2 cellular contexts compared by ENCODE assay signal in genomic region chr10:63723320-63723719, GRCh38.
TF ChIP-seq lines count a peak whose summit lies in the region.

No MANE protein-coding gene starts in this region.

TF ChIP-seq in SK-N-SH, 30 proteins besides CTCF, POLR2A, EP300 and RAD21 (continued from another document):
- TF ChIP-seq, protein P1, sequence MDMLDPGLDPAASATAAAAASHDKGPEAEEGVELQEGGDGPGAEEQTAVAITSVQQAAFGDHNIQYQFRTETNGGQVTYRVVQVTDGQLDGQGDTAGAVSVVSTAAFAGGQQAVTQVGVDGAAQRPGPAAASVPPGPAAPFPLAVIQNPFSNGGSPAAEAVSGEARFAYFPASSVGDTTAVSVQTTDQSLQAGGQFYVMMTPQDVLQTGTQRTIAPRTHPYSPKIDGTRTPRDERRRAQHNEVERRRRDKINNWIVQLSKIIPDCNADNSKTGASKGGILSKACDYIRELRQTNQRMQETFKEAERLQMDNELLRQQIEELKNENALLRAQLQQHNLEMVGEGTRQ (IDR thresholded peaks at IDR 0.05; ENCODE audit: borderline replicate concordance, low read depth, low read length) = no peak
- peak; percentile 30; the same call in 1 of the 2 replicates for TF ChIP-seq TCF12 (IDR thresholded peaks at IDR 0.05)
- no peak for TF ChIP-seq SIN3A (IDR thresholded peaks at IDR 0.05; ENCODE audit: borderline replicate concordance, low read depth, low read length)
- TF ChIP-seq, protein P2, sequence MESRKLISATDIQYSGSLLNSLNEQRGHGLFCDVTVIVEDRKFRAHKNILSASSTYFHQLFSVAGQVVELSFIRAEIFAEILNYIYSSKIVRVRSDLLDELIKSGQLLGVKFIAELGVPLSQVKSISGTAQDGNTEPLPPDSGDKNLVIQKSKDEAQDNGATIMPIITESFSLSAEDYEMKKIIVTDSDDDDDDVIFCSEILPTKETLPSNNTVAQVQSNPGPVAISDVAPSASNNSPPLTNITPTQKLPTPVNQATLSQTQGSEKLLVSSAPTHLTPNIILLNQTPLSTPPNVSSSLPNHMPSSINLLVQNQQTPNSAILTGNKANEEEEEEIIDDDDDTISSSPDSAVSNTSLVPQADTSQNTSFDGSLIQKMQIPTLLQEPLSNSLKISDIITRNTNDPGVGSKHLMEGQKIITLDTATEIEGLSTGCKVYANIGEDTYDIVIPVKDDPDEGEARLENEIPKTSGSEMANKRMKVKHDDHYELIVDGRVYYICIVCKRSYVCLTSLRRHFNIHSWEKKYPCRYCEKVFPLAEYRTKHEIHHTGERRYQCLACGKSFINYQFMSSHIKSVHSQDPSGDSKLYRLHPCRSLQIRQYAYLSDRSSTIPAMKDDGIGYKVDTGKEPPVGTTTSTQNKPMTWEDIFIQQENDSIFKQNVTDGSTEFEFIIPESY (IDR thresholded peaks at IDR 0.05; ENCODE audit: borderline replicate concordance, low read depth) = no peak
- TF ChIP-seq USF1 (IDR thresholded peaks at IDR 0.05; ENCODE audit: borderline replicate concordance, low read depth) = no peak
- TF ChIP-seq, protein P3, sequence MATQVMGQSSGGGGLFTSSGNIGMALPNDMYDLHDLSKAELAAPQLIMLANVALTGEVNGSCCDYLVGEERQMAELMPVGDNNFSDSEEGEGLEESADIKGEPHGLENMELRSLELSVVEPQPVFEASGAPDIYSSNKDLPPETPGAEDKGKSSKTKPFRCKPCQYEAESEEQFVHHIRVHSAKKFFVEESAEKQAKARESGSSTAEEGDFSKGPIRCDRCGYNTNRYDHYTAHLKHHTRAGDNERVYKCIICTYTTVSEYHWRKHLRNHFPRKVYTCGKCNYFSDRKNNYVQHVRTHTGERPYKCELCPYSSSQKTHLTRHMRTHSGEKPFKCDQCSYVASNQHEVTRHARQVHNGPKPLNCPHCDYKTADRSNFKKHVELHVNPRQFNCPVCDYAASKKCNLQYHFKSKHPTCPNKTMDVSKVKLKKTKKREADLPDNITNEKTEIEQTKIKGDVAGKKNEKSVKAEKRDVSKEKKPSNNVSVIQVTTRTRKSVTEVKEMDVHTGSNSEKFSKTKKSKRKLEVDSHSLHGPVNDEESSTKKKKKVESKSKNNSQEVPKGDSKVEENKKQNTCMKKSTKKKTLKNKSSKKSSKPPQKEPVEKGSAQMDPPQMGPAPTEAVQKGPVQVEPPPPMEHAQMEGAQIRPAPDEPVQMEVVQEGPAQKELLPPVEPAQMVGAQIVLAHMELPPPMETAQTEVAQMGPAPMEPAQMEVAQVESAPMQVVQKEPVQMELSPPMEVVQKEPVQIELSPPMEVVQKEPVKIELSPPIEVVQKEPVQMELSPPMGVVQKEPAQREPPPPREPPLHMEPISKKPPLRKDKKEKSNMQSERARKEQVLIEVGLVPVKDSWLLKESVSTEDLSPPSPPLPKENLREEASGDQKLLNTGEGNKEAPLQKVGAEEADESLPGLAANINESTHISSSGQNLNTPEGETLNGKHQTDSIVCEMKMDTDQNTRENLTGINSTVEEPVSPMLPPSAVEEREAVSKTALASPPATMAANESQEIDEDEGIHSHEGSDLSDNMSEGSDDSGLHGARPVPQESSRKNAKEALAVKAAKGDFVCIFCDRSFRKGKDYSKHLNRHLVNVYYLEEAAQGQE (IDR thresholded peaks at IDR 0.05; ENCODE audit: low read depth, low read length) = no peak
- no peak for TF ChIP-seq GABPA (IDR thresholded peaks at IDR 0.05; ENCODE audit: low read depth)
- TF ChIP-seq NFIC (IDR thresholded peaks at IDR 0.05; ENCODE audit: borderline replicate concordance) = no peak
TF ChIP-seq in SK-N-SH: peak in this region for 2.

TF ChIP-seq in SK-N-SH treated with all-trans-retinoic acid at 6 μM for 48 hours, 23 proteins besides CTCF, POLR2A, EP300 and RAD21 (continued from another document):
- TF ChIP-seq, protein P4, sequence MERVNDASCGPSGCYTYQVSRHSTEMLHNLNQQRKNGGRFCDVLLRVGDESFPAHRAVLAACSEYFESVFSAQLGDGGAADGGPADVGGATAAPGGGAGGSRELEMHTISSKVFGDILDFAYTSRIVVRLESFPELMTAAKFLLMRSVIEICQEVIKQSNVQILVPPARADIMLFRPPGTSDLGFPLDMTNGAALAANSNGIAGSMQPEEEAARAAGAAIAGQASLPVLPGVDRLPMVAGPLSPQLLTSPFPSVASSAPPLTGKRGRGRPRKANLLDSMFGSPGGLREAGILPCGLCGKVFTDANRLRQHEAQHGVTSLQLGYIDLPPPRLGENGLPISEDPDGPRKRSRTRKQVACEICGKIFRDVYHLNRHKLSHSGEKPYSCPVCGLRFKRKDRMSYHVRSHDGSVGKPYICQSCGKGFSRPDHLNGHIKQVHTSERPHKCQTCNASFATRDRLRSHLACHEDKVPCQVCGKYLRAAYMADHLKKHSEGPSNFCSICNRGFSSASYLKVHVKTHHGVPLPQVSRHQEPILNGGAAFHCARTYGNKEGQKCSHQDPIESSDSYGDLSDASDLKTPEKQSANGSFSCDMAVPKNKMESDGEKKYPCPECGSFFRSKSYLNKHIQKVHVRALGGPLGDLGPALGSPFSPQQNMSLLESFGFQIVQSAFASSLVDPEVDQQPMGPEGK (CRISPR knock-in tag; IDR thresholded peaks at IDR 0.05; ENCODE audit: borderline replicate concordance) = no peak
- no peak for TF ChIP-seq ZFP30 (CRISPR knock-in tag; IDR thresholded peaks at IDR 0.05)
TF ChIP-seq in SK-N-SH treated with all-trans-retinoic acid at 6 μM for 48 hours: peak in this region for 0.
